Comparison of ENCODE assay signal across 14 cellular contexts in the genomic region with DNA sequence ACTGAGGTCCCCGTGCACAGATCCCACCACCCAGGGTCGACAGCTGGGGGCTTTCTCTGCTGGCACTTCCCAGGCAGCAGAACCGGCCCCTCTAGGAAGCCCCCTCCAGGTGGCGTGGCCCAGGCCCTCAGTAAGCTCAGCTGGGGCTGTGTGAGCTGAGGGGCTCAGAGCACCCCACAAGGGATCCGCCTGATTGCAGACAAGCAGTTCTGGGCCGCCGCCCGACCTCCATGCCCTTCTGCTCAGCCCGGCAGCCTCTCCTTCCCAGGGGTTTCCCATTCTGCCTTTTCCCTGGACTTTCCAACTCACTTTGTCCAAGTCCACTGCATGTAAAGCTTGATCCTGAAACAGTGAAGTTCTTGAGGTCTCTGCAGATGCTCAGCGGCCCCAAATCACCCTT.
A peak's percentile ranks its signal among the peaks of the same experiment; 100 is the strongest.
DNase-seq lines count a peak whose midpoint lies in the region; ATAC-seq and TF ChIP-seq lines count a peak whose summit lies in the region.
"Had no signal": no experiment of that assay in that cellular context is flagged by ENCODE, and none has a peak within 500 bp of the region (broad histone marks: within the 10 kb centered on the region; RNA-seq: fewer than 3 reads in every experiment).

No MANE protein-coding gene starts in this region.

- DNase-seq in activated naive CD4-positive, alpha-beta T cell treated with anti-CD3 and anti-CD28 coated beads for 36 hours: no peak
- DNase-seq in activated naive CD4-positive, alpha-beta T cell treated with Interleukin-2 at 50 U/mL for 16 hours: no peak
- DNase-seq in CD4-positive, CD25-positive, alpha-beta regulatory T cell: no peak
- no peak for DNase-seq in WTC11 (ENCODE audit: low spot score)
- DNase-seq in neuronal stem cell (ENCODE audit: low spot score): no peak
- DNase-seq in mucosa of descending colon: no peak
- no peak for DNase-seq in GM19240 (ENCODE audit: insufficient read length, low spot score)
- no peak for DNase-seq in AG20443 (ENCODE audit: low spot score)
- DNase-seq: Calu3, DMS 273 treated with DMSO at 0.1 percent for 48 hours, DMS79, H7 had no signal

- H2AFZ ChIP-seq in neuronal stem cell (ENCODE audit: low read length): no peak overlapping the region
- H2AFZ ChIP-seq: GM23338 had no signal

- H3K14ac ChIP-seq in neuronal stem cell (ENCODE audit: low read length): no peak overlapping the region

- no CpG with 5 or more reads among the region's 10 CpGs for WGBS in neuronal stem cell (ENCODE audit: extremely low coverage in 2 of 2, insufficient read length in 2 of 2, insufficient replicate concordance in 1 of 2), 2 donors

- H3K4ac ChIP-seq in neuronal stem cell (ENCODE audit: low read length): no peak overlapping the region

- no peaks in the 10 kb centered on the region for H3K4me1 ChIP-seq in CD4-positive, CD25-positive, alpha-beta regulatory T cell (ENCODE audit: control insufficient read depth, insufficient read depth, low read length, poor library complexity, severe bottlenecking)
- H3K4me1 ChIP-seq in neuronal stem cell (ENCODE audit: control insufficient read depth in 2 of 2, insufficient read depth in 1 of 2, low read depth in 1 of 2, low read length in 2 of 2) (peaks cover 0 to 6% of the 10 kb centered on the region in 2 donors), mucosa of descending colon (ENCODE audit: low read depth) (no peaks in the 10 kb centered on the region)

- H2BK12ac ChIP-seq in neuronal stem cell (ENCODE audit: low read length): no peak overlapping the region

- H3K27ac ChIP-seq in CD4-positive, CD25-positive, alpha-beta regulatory T cell (ENCODE audit: insufficient read depth, low read length, poor library complexity, severe bottlenecking): peak overlapping the region; percentile 14
- no peak overlapping the region for H3K27ac ChIP-seq in neuronal stem cell (replicated peaks; ENCODE audit: low read length)

- H3K9ac ChIP-seq in neuronal stem cell (ENCODE audit: low read depth, low read length, poor library complexity): no peak overlapping the region

- H3K9me3 Mint-ChIP-seq in activated naive CD4-positive, alpha-beta T cell treated with anti-CD3 and anti-CD28 coated beads for 36 hours: no peaks in the 10 kb centered on the region
- H3K9me3 Mint-ChIP-seq in CD4-positive, CD25-positive, alpha-beta regulatory T cell: peaks cover 0 to 2% (median 0%) of the 10 kb centered on the region in 7 donors
- no peaks in the 10 kb centered on the region for H3K9me3 Mint-ChIP-seq in WTC11
- H3K9me3 Mint-ChIP-seq: GM23338 had no signal

- POLR2A ChIA-PET in WTC11 (lab: Charles Lee): interaction anchor here (0.5 kb wide), 1 partner anchor 117 kb away, joined by 5 read pairs; no protein-coding TSS in a partner anchor

- no peak overlapping the region for H3K4me3 ChIP-seq in CD4-positive, CD25-positive, alpha-beta regulatory T cell (ENCODE audit: low read depth, low read length)
- H3K4me3 ChIP-seq in neuronal stem cell (ENCODE audit: low read length in 2 of 2) (no peak overlapping the region), mucosa of descending colon (no peak overlapping the region)
- H3K4me3 ChIP-seq: GM12878, GM23338 had no signal

- peak overlapping the region; percentile 80 for H3K18ac ChIP-seq in neuronal stem cell (ENCODE audit: low read length)

- H3K4me2 ChIP-seq in neuronal stem cell (ENCODE audit: insufficient read depth, low read length, poor library complexity, severe bottlenecking): no peak overlapping the region
- H3K4me2 ChIP-seq: GM23338 had no signal

- no peak overlapping the region for H4K8ac ChIP-seq in neuronal stem cell (ENCODE audit: low read depth, low read length)

- no peaks in the 10 kb centered on the region for H3K79me1 ChIP-seq in neuronal stem cell (ENCODE audit: low read depth, low read length)

- no peak overlapping the region for H2BK120ac ChIP-seq in neuronal stem cell (ENCODE audit: low read depth, low read length)

- H3K36me3 ChIP-seq in CD4-positive, CD25-positive, alpha-beta regulatory T cell (ENCODE audit: control insufficient read depth, insufficient read depth, low read length): peaks cover 32% of the 10 kb centered on the region
- H3K36me3 ChIP-seq in neuronal stem cell (replicated peaks in 1 of 2; ENCODE audit: control insufficient read depth in 2 of 2, insufficient read depth in 2 of 2, low read length in 2 of 2) (peaks cover 0 to 3% of the 10 kb centered on the region in 2 donors), mucosa of descending colon (ENCODE audit: low read depth) (no peaks in the 10 kb centered on the region)

- CTCF ChIA-PET in activated naive CD4-positive, alpha-beta T cell treated with anti-CD3 and anti-CD28 coated beads for 36 hours (lab: Charles Lee): interaction anchor here (1.1 kb wide), 1 partner anchor 91 kb away, joined by 3 read pairs; no protein-coding TSS in a partner anchor
- CTCF ChIA-PET in WTC11 (lab: Charles Lee): interaction anchor here (0.8 kb wide), 1 partner anchor 94 kb away, joined by 4 read pairs; no protein-coding TSS in a partner anchor

- no peak for ATAC-seq in CD4-positive, CD25-positive, alpha-beta regulatory T cell (ENCODE audit: low read depth in 2 of 2)
- ATAC-seq in WTC11 (no peak), mucosa of descending colon (no peak)
- ATAC-seq: GM12878, GM23338 had no signal

- H4K91ac ChIP-seq in neuronal stem cell (ENCODE audit: low read depth, low read length, poor library complexity): no peak overlapping the region

- no peak for TF ChIP-seq CTCF in WTC11 (IDR thresholded peaks at IDR 0.05)
- no peak for TF ChIP-seq CTCF in mucosa of descending colon (IDR thresholded peaks at IDR 0.05)

- peak overlapping the region; percentile 25 for H3K23ac ChIP-seq in neuronal stem cell (ENCODE audit: low read depth, low read length, poor library complexity)

- no peaks in the 10 kb centered on the region for H3K27me3 Mint-ChIP-seq in activated naive CD4-positive, alpha-beta T cell treated with anti-CD3 and anti-CD28 coated beads for 36 hours (ENCODE audit: low read depth)
- H3K27me3 Mint-ChIP-seq in CD4-positive, CD25-positive, alpha-beta regulatory T cell: no peaks in the 10 kb centered on the region
- no peaks in the 10 kb centered on the region for H3K27me3 Mint-ChIP-seq in WTC11 (ENCODE audit: low read depth)

- H3K36me3 Mint-ChIP-seq in activated naive CD4-positive, alpha-beta T cell treated with anti-CD3 and anti-CD28 coated beads for 36 hours (ENCODE audit: low read depth): peaks cover 27% of the 10 kb centered on the region
- H3K36me3 Mint-ChIP-seq in CD4-positive, CD25-positive, alpha-beta regulatory T cell: peaks cover 11% of the 10 kb centered on the region
- H3K36me3 Mint-ChIP-seq in WTC11: peaks cover 2% of the 10 kb centered on the region; the same call in 1 of the 2 replicates

- H2AK5ac ChIP-seq in neuronal stem cell (ENCODE audit: low read depth, low read length): peak overlapping the region; percentile 84

- H3K4me1 Mint-ChIP-seq in activated naive CD4-positive, alpha-beta T cell treated with anti-CD3 and anti-CD28 coated beads for 36 hours (ENCODE audit: low read depth): peaks cover under 1% of the 10 kb centered on the region
- peaks cover 0 to 3% (median under 1%) of the 10 kb centered on the region in 4 donors for H3K4me1 Mint-ChIP-seq in CD4-positive, CD25-positive, alpha-beta regulatory T cell
- H3K4me1 Mint-ChIP-seq in WTC11: 0 out of 2 replicates have a peak, but pooled peaks cover 4% of the 10 kb centered on the region

- peaks cover 0 to 2% of the 10 kb centered on the region in 2 experiments for H3K9me3 ChIP-seq in CD4-positive, CD25-positive, alpha-beta regulatory T cell (ENCODE audit: control insufficient read depth in 2 of 2, low read length in 2 of 2)
- H3K9me3 ChIP-seq in neuronal stem cell (replicated peaks in 1 of 2; ENCODE audit: control insufficient read depth in 2 of 2, insufficient read depth in 1 of 2, low read depth in 1 of 2, low read length in 2 of 2) (peaks cover 2 to 3% of the 10 kb centered on the region in 2 donors), mucosa of descending colon (peaks cover 3% of the 10 kb centered on the region)

- intact Hi-C loops in activated naive CD4-positive, alpha-beta T cell treated with anti-CD3 and anti-CD28 coated beads for 36 hours (cut with micrococcal nuclease): no loop called here
- intact Hi-C loops in mucosa of descending colon (cut with DNase I, micrococcal nuclease): no loop called here

- no peak overlapping the region for H3K4me3 Mint-ChIP-seq in activated naive CD4-positive, alpha-beta T cell treated with anti-CD3 and anti-CD28 coated beads for 36 hours
- H3K4me3 Mint-ChIP-seq in CD4-positive, CD25-positive, alpha-beta regulatory T cell: no peak overlapping the region
- no peak overlapping the region for H3K4me3 Mint-ChIP-seq in WTC11
- H3K4me3 Mint-ChIP-seq: GM23338 had no signal

- H2BK5ac ChIP-seq in neuronal stem cell (ENCODE audit: low read length): peak overlapping the region; percentile 39

- peak overlapping the region; percentile 30 for H3K27ac Mint-ChIP-seq in activated naive CD4-positive, alpha-beta T cell treated with anti-CD3 and anti-CD28 coated beads for 36 hours
- no peak overlapping the region for H3K27ac Mint-ChIP-seq in CD4-positive, CD25-positive, alpha-beta regulatory T cell
- H3K27ac Mint-ChIP-seq in WTC11: no peak overlapping the region
- H3K27ac Mint-ChIP-seq: GM23338 had no signal

- no peak overlapping the region for H2BK15ac ChIP-seq in neuronal stem cell (ENCODE audit: low read length)

- H3K27me3 ChIP-seq in CD4-positive, CD25-positive, alpha-beta regulatory T cell (ENCODE audit: control insufficient read depth, insufficient read depth, low read length): no peaks in the 10 kb centered on the region
- no peaks in the 10 kb centered on the region for H3K27me3 ChIP-seq in neuronal stem cell (ENCODE audit: control insufficient read depth in 3 of 3, insufficient read depth in 3 of 3, low read depth in 1 of 3, low read length in 3 of 3)

TF ChIP-seq in WTC11, 78 proteins besides CTCF, POLR2A, EP300 and RAD21 (continues in another document):
- 0 out of 2 replicates have a peak, but pooled peaks have one; percentile 4 for TF ChIP-seq OVOL2 (CRISPR knock-in tag; IDR thresholded peaks at IDR 0.05; ENCODE audit: borderline replicate concordance)
